8 cellular contexts compared by ENCODE assay signal in genomic region chr11:28913883-28914282, GRCh38.
"Had no signal": no experiment of that assay in that cellular context is flagged by ENCODE, and none has a peak within 500 bp of the region (broad histone marks: within the 10 kb centered on the region; RNA-seq: fewer than 3 reads in every experiment).

No MANE protein-coding gene starts in this region.

- H3K4me3 Mint-ChIP-seq: IgD-negative memory B cell had no signal

- H3K27ac ChIP-seq: HL-60, KMS-11 had no signal

- DNase-seq: IMR-90, KBM-7, KG1 had no signal

- H3K9ac ChIP-seq: KMS-11 had no signal

- H3K27me3 Mint-ChIP-seq: IgD-negative memory B cell had no signal

- ATAC-seq: HepG2, K562 had no signal

- H3K4me3 ChIP-seq: K562 had no signal

- H3K27ac Mint-ChIP-seq: IgD-negative memory B cell had no signal

- H3K4me2 ChIP-seq: KMS-11 had no signal

- H3K4me1 Mint-ChIP-seq: IgD-negative memory B cell had no signal
